ENCODE assay signal across 24 cellular contexts in the genomic region with DNA sequence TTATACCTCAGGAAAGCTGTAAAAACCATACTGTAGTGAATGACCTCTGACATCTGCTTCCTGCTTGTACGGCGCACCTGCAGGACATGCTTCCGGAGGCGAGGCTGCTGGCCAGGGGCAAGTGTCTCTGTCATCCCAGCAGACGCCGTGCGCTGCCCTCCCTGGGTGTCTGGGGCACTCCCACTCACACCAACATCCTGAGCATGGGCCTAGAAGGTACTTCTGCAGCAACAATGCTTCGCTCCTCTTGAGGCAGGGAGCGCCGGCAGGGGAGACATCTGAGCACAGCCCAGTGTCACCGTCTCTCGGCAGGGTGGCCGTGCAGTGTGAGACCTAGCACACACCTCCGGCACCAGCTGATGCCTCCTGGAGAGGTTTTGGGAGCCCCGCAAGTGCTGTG.
DNase-seq lines count a peak whose midpoint lies in the region; ATAC-seq and TF ChIP-seq lines count a peak whose summit lies in the region.
"Had no signal": no experiment of that assay in that cellular context is flagged by ENCODE, and none has a peak within 500 bp of the region (broad histone marks: within the 10 kb centered on the region; RNA-seq: fewer than 3 reads in every experiment).

No MANE protein-coding gene starts in this region.

- H3K9me3 Mint-ChIP-seq in activated naive CD8-positive, alpha-beta T cell treated with anti-CD3 and anti-CD28 coated beads, Interleukin-2, amount 10 ng/mL, durations not matched to agents 7 days and 5 days = peaks cover 20% of the 10 kb centered on the region
- H3K9me3 Mint-ChIP-seq in activated naive CD8-positive, alpha-beta T cell treated with anti-CD3 and anti-CD28 coated beads, Interleukin-2, amount 50 U/mL, for 24 hours = peaks cover 37% of the 10 kb centered on the region
- peaks cover 12% of the 10 kb centered on the region for H3K9me3 Mint-ChIP-seq in glutamatergic neuron (ENCODE audit: unreplicated experiment)

- H2AFZ ChIP-seq in neural cell (ENCODE audit: low read depth, low read length) = no peak overlapping the region
- H2AFZ ChIP-seq in smooth muscle cell (ENCODE audit: low read depth) = no peak overlapping the region
- H2AFZ ChIP-seq: PC-9 had no signal

- POLR2A ChIA-PET in activated naive CD8-positive, alpha-beta T cell treated with anti-CD3 and anti-CD28 coated beads, Interleukin-2, amount 10 ng/mL, durations not matched to agents 7 days and 5 days (lab: Charles Lee) = no interaction called here

- H3K4me1 Mint-ChIP-seq in activated naive CD8-positive, alpha-beta T cell treated with anti-CD3 and anti-CD28 coated beads, Interleukin-2, amount 10 ng/mL, durations not matched to agents 7 days and 5 days = peaks cover 2% of the 10 kb centered on the region
- H3K4me1 Mint-ChIP-seq in activated naive CD8-positive, alpha-beta T cell treated with anti-CD3 and anti-CD28 coated beads, Interleukin-2, amount 50 U/mL, for 24 hours = peaks cover 24% of the 10 kb centered on the region
- H3K4me1 Mint-ChIP-seq in glutamatergic neuron (ENCODE audit: low read depth, unreplicated experiment) = peaks cover 16% of the 10 kb centered on the region

- DNase-seq in activated naive CD8-positive, alpha-beta T cell treated with anti-CD3 and anti-CD28 coated beads, Interleukin-2, amount 10 ng/mL, durations not matched to agents 7 days and 5 days = peak; percentile 18
- no peak for DNase-seq in activated naive CD8-positive, alpha-beta T cell treated with anti-CD3 and anti-CD28 coated beads, Interleukin-2, amount 50 U/mL, for 24 hours
- DNase-seq in COR-L47 (lab: John Stamatoyannopoulos, UW) = peak; percentile 12
- DNase-seq in glutamatergic neuron = peak; percentile 10
- DNase-seq in smooth muscle cell (lab: John Stamatoyannopoulos, UW; ENCODE audit: unreplicated experiment) = no peak
- no peak for DNase-seq in GM13976 (ENCODE audit: low spot score)
- no peak for DNase-seq in NCI-H2196 treated with DMSO at 0.1 percent for 48 hours (lab: John Stamatoyannopoulos, UW; ENCODE audit: unreplicated experiment)
- DNase-seq: 8988T; C1 segment of cervical spinal cord; Calu3; CD8-positive, alpha-beta T cell; DMS153; GOT3; HCEC 1CT; KBM-7; MM.1S; NCI-H1048; NCI-H1417 treated with DMSO at 0.1 percent for 48 hours; NCI-H187; NCI-H69; PC-9; RPMI8226 had no signal

- no peaks in the 10 kb centered on the region for H3K79me2 ChIP-seq in neural cell (replicated peaks; ENCODE audit: insufficient read depth, low read length)
- no peaks in the 10 kb centered on the region for H3K79me2 ChIP-seq in smooth muscle cell (ENCODE audit: low read depth)

- H3K4me3 Mint-ChIP-seq in activated naive CD8-positive, alpha-beta T cell treated with anti-CD3 and anti-CD28 coated beads, Interleukin-2, amount 10 ng/mL, durations not matched to agents 7 days and 5 days = no peak overlapping the region
- no peak overlapping the region for H3K4me3 Mint-ChIP-seq in activated naive CD8-positive, alpha-beta T cell treated with anti-CD3 and anti-CD28 coated beads, Interleukin-2, amount 50 U/mL, for 24 hours
- no peak overlapping the region for H3K4me3 Mint-ChIP-seq in glutamatergic neuron (ENCODE audit: unreplicated experiment)
- H3K4me3 Mint-ChIP-seq: CD8-positive, alpha-beta T cell had no signal

- H3K4me3 ChIP-seq in neural cell (ENCODE audit: low read length) (no peak overlapping the region), smooth muscle cell (no peak overlapping the region)
- H3K4me3 ChIP-seq: PC-9 had no signal

- H3K9me2 ChIP-seq in neural cell (ENCODE audit: insufficient read depth, low read length) = no peaks in the 10 kb centered on the region

- H3K9ac ChIP-seq in neural cell (ENCODE audit: low read length) (peak overlapping the region; percentile 16), smooth muscle cell (ENCODE audit: low read depth) (no peak overlapping the region)

- no peaks in the 10 kb centered on the region for H3K36me3 ChIP-seq in neural cell (ENCODE audit: insufficient read depth, low read length)
- H3K36me3 ChIP-seq in smooth muscle cell (ENCODE audit: low read depth) = no peaks in the 10 kb centered on the region

- ATAC-seq in activated naive CD8-positive, alpha-beta T cell treated with anti-CD3 and anti-CD28 coated beads, Interleukin-2, amount 10 ng/mL, durations not matched to agents 7 days and 5 days (ENCODE audit: low read depth) = no peak
- ATAC-seq in activated naive CD8-positive, alpha-beta T cell treated with anti-CD3 and anti-CD28 coated beads, Interleukin-2, amount 50 U/mL, for 24 hours = no peak
- ATAC-seq: CD8-positive, alpha-beta T cell had no signal

- no peaks in the 10 kb centered on the region for H3K4me1 ChIP-seq in smooth muscle cell (ENCODE audit: low read depth)

- no peaks in the 10 kb centered on the region for H4K20me1 ChIP-seq in neural cell (ENCODE audit: insufficient read depth)
- H4K20me1 ChIP-seq in smooth muscle cell (ENCODE audit: low read depth) = peaks cover 7% of the 10 kb centered on the region

- H3K27ac ChIP-seq in neural cell (ENCODE audit: low read length) = peak overlapping the region; percentile 24
- H3K27ac ChIP-seq in smooth muscle cell (ENCODE audit: low read depth) = no peak overlapping the region
- H3K27ac ChIP-seq: HL-60, PC-9 had no signal

- no peaks in the 10 kb centered on the region for H3F3A ChIP-seq in neural cell (ENCODE audit: insufficient read depth, low read length, poor library complexity, severe bottlenecking)
- peaks cover 5% of the 10 kb centered on the region for H3F3A ChIP-seq in smooth muscle cell (ENCODE audit: low read depth)

- TF ChIP-seq CTCF in glutamatergic neuron (IDR thresholded peaks at IDR 0.05; ENCODE audit: partially characterized antibody, unreplicated experiment) (no peak), neural cell (IDR thresholded peaks at IDR 0.05; ENCODE audit: poor library complexity, severe bottlenecking) (no peak), smooth muscle cell (IDR thresholded peaks at IDR 0.05; ENCODE audit: borderline replicate concordance, insufficient read depth, poor library complexity, severe bottlenecking) (no peak), GM13976 (IDR thresholded peaks at IDR 0.05; ENCODE audit: borderline replicate concordance, control extremely low read depth, extremely low read depth, insufficient read depth, missing control alignments) (no peak)

- H3K9me3 ChIP-seq in neural cell (ENCODE audit: low read length) = no peaks in the 10 kb centered on the region
- no peaks in the 10 kb centered on the region for H3K9me3 ChIP-seq in smooth muscle cell (replicated peaks; ENCODE audit: low read depth)

- peaks cover 9% of the 10 kb centered on the region for H3K27me3 Mint-ChIP-seq in activated naive CD8-positive, alpha-beta T cell treated with anti-CD3 and anti-CD28 coated beads, Interleukin-2, amount 10 ng/mL, durations not matched to agents 7 days and 5 days
- peaks cover 5% of the 10 kb centered on the region for H3K27me3 Mint-ChIP-seq in activated naive CD8-positive, alpha-beta T cell treated with anti-CD3 and anti-CD28 coated beads, Interleukin-2, amount 50 U/mL, for 24 hours
- peaks cover 5% of the 10 kb centered on the region for H3K27me3 Mint-ChIP-seq in glutamatergic neuron (ENCODE audit: unreplicated experiment)

- no peak for TF ChIP-seq EP300 in neural cell (conservative IDR thresholded peaks at IDR 0.05; ENCODE audit: poor library complexity, severe bottlenecking)

- H3K27me3 ChIP-seq in neural cell (ENCODE audit: insufficient read depth, low read depth, low read length) = no peaks in the 10 kb centered on the region
- H3K27me3 ChIP-seq in smooth muscle cell (ENCODE audit: low read depth) = no peaks in the 10 kb centered on the region

- in situ Hi-C loops in GM13976 (cut with MboI; ENCODE audit: low sequenced_read_pairs, unreplicated experiment) = no loop called here

- H3K36me3 Mint-ChIP-seq in activated naive CD8-positive, alpha-beta T cell treated with anti-CD3 and anti-CD28 coated beads, Interleukin-2, amount 10 ng/mL, durations not matched to agents 7 days and 5 days = peaks cover 42% of the 10 kb centered on the region
- peaks cover 65% of the 10 kb centered on the region for H3K36me3 Mint-ChIP-seq in activated naive CD8-positive, alpha-beta T cell treated with anti-CD3 and anti-CD28 coated beads, Interleukin-2, amount 50 U/mL, for 24 hours (ENCODE audit: low read depth)
- H3K36me3 Mint-ChIP-seq in glutamatergic neuron (ENCODE audit: unreplicated experiment) = peaks cover 26% of the 10 kb centered on the region

- no peak for TF ChIP-seq RAD21 in neural cell (conservative IDR thresholded peaks at IDR 0.05)

- H3K27ac Mint-ChIP-seq in activated naive CD8-positive, alpha-beta T cell treated with anti-CD3 and anti-CD28 coated beads, Interleukin-2, amount 10 ng/mL, durations not matched to agents 7 days and 5 days = no peak overlapping the region
- H3K27ac Mint-ChIP-seq in activated naive CD8-positive, alpha-beta T cell treated with anti-CD3 and anti-CD28 coated beads, Interleukin-2, amount 50 U/mL, for 24 hours = no peak overlapping the region
- H3K27ac Mint-ChIP-seq in glutamatergic neuron (ENCODE audit: unreplicated experiment) = no peak overlapping the region
- H3K27ac Mint-ChIP-seq: CD8-positive, alpha-beta T cell had no signal

- H3K4me2 ChIP-seq in neural cell (ENCODE audit: low read length) (no peak overlapping the region), smooth muscle cell (no peak overlapping the region)
- H3K4me2 ChIP-seq: PC-9 had no signal

- 97% methylated on average over 15 of the region's 15 CpGs for WGBS in smooth muscle cell (ENCODE audit: low lambda C conversion rate)

TF ChIP-seq in neural cell, 6 proteins besides CTCF, POLR2A, EP300 and RAD21 (continues in another document):
- TF ChIP-seq SMC3 (conservative IDR thresholded peaks at IDR 0.05; ENCODE audit: poor library complexity) = no peak
- TF ChIP-seq MXI1 (conservative IDR thresholded peaks at IDR 0.05; ENCODE audit: poor library complexity, severe bottlenecking) = no peak
- no peak for TF ChIP-seq EZH2 (IDR thresholded peaks at IDR 0.05; ENCODE audit: borderline replicate concordance, insufficient read depth, low read length, poor library complexity, severe bottlenecking)
- no peak for TF ChIP-seq TAF1 (IDR thresholded peaks at IDR 0.05; ENCODE audit: low read depth)

Comparison
In these comparisons a context has a peak if more than half of its experiments do, and no peak if none do; other contexts are left out.
1. DNase-seq: peak in activated naive CD8-positive, alpha-beta T cell treated with anti-CD3 and anti-CD28 coated beads, Interleukin-2, amount 10 ng/mL, durations not matched to agents 7 days and 5 days (single experiment), COR-L47 (single experiment) and glutamatergic neuron (single experiment); none in activated naive CD8-positive, alpha-beta T cell treated with anti-CD3 and anti-CD28 coated beads, Interleukin-2, amount 50 U/mL, for 24 hours (single experiment), smooth muscle cell (single experiment), GM13976 (single experiment) and NCI-H2196 treated with DMSO at 0.1 percent for 48 hours (single experiment).